ENCODE assay signal across 9 cellular contexts in the genomic region with DNA sequence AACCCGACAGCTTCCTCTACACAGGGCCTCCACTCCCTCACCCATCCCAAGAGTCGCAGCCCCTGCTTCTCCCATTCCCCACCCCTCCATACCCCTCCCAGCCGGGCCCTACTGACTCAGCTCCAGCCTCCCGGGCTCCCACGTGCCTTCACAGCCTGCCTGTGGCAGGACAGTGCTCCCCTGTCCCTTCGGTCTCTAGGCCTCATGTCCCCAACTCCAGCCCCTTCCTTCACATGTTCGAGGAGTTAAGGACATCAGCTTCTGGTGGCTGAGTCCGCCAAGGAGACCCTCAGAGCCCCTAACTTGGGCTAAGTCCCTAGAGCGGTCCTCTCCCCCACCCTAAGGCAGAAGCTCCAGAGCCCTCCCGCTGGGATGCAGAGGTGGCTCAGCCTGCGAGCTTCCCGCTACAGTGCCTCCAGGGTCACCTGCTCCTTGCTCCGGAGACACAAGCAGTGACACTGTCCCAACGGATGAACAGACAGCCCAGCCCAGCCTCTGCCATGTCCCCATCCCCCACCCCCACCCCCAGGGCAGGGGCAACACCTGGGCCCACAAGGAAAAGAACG. TPM values are rescaled to one million over a fixed set of nuclear protein-coding genes. Genes with fewer than 3 reads are reported as not detected.
A peak's percentile ranks its signal among the peaks of the same experiment; 100 is the strongest.
DNase-seq lines count a peak whose midpoint lies in the region; ATAC-seq and TF ChIP-seq lines count a peak whose summit lies in the region.
"Had no signal": no experiment of that assay in that cellular context is flagged by ENCODE, and none has a peak within 500 bp of the region (broad histone marks: within the 10 kb centered on the region; RNA-seq: fewer than 3 reads in every experiment).

No MANE protein-coding gene starts in this region.

- TF ChIP-seq POLR2A in heart left ventricle (IDR thresholded peaks at IDR 0.05) = no peak
- TF ChIP-seq POLR2A in sigmoid colon (IDR thresholded peaks at IDR 0.05) = no peak

- POLR2A ChIA-PET in T-cell (lab: Charles Lee) = no interaction called here

- CTCF ChIA-PET in T-cell (lab: Charles Lee) = no interaction called here

- no peaks in the 10 kb centered on the region for H3K9me3 Mint-ChIP-seq in T-cell

- H3K4me3 ChIP-seq in heart left ventricle (peak overlapping the region; percentile 58 to 88 (median 76)), sigmoid colon (peak overlapping the region; percentile 50 to 69 (median 68))

- H3K27ac Mint-ChIP-seq in T-cell = no peak overlapping the region

- no peak for DNase-seq in T-cell
- peak in 1 of 5 donors; percentile 43 for DNase-seq in heart left ventricle
- DNase-seq in sigmoid colon = peak; percentile 68
- no peak for DNase-seq in omental fat pad (ENCODE audit: low spot score)
- no peak for DNase-seq in CD1c-positive myeloid dendritic cell (ENCODE audit: extremely low spot score)
- no peak for DNase-seq in D341Med (ENCODE audit: low spot score)

- no peak for TF ChIP-seq CTCF in heart left ventricle (IDR thresholded peaks at IDR 0.05)
- TF ChIP-seq CTCF in sigmoid colon (IDR thresholded peaks at IDR 0.05) = no peak
- no peak for TF ChIP-seq CTCF in omental fat pad (IDR thresholded peaks at IDR 0.05)

- intact Hi-C loops in heart left ventricle (cut with DNase I) = loop anchor here in 9 of 10 donors (2.0 to 10.0 kb wide), 5 partner anchors 55 to 125 kb away; no protein-coding TSS in a partner anchor
- intact Hi-C loops in sigmoid colon (cut with DNase I) = loop anchor here (5.0 kb wide), 1 partner anchor 200 kb away; no protein-coding TSS in a partner anchor

- H3K27me3 ChIP-seq in heart left ventricle = peaks cover 0 to 53% (median 7%) of the 10 kb centered on the region in 9 donors
- peaks cover 0 to 6% (median 2%) of the 10 kb centered on the region in 3 donors for H3K27me3 ChIP-seq in sigmoid colon

- H3K9ac ChIP-seq in ES-I3 (ENCODE audit: low read depth, low read length) = peak overlapping the region; percentile 56; the same call in 1 of the 2 replicates

- no peak for TF ChIP-seq EP300 in sigmoid colon (IDR thresholded peaks at IDR 0.05)

- H3K4me1 Mint-ChIP-seq in T-cell = peaks cover 54 to 73% (median 61%) of the 10 kb centered on the region in 3 donors

- 8 to 15% (median 11%) methylated on average over 14 to 15 of the region's 15 CpGs for WGBS in heart left ventricle, 4 donors
- WGBS in sigmoid colon, 2 donors = 19 to 22% methylated on average over 15 of the region's 15 CpGs

- no peak for ATAC-seq in T-cell (replicated peaks in 1 of 4)
- peak in 2 of 4 donors; percentile 7 to 17 for ATAC-seq in heart left ventricle
- ATAC-seq in omental fat pad (ENCODE audit: low FRiP score) = no peak
- no peak for ATAC-seq in HG03159 (IDR thresholded peaks at IDR 0.05; ENCODE audit: unreplicated experiment)

- H3K36me3 Mint-ChIP-seq in T-cell = no peaks in the 10 kb centered on the region

- H3K27ac ChIP-seq in heart left ventricle (peak overlapping the region; percentile 86 to 100 (median 97)), sigmoid colon (peak overlapping the region; percentile 93 to 95 (median 94))

- H3K36me3 ChIP-seq in ES-I3 (ENCODE audit: insufficient read depth, low read length) (no peaks in the 10 kb centered on the region), heart left ventricle (peaks cover 0 to under 1% (median 0%) of the 10 kb centered on the region in 9 donors), sigmoid colon (no peaks in the 10 kb centered on the region)

- H3K4me1 ChIP-seq in ES-I3 (ENCODE audit: insufficient read depth, low read length) (peaks cover 18% of the 10 kb centered on the region), heart left ventricle (peaks cover 4 to 91% (median 66%) of the 10 kb centered on the region in 12 donors), sigmoid colon (peaks cover 0 to 91% (median 83%) of the 10 kb centered on the region in 4 donors)

- peaks cover 31 to 44% of the 10 kb centered on the region in 2 donors for H3K27me3 Mint-ChIP-seq in T-cell

- H3K9me3 ChIP-seq in ES-I3 (ENCODE audit: control insufficient read depth, insufficient read depth, low read length) (no peaks in the 10 kb centered on the region; the same call in 1 of the 2 replicates), heart left ventricle (no peaks in the 10 kb centered on the region), sigmoid colon (no peaks in the 10 kb centered on the region)

- peak overlapping the region; percentile 69 to 87 (median 75) for H3K4me3 Mint-ChIP-seq in T-cell

RNA-seq across cellular contexts. Expression of a gene that starts 0.8 kb away (rescaled TPM):
- total RNA-seq in T-cell = 10 to 100 TPM in 2 of 5 donors, 1 to 10 TPM in 3; 6.3 to 28.5 (median 9.1) TPM
- 100 to 1,000 TPM in 2 of 9 donors, 10 to 100 TPM in 7; 59.7 to 108 (median 92.2) TPM for total RNA-seq in heart left ventricle
- polyA plus RNA-seq in heart left ventricle = 100 to 1,000 TPM in 1 of 2 donors, 10 to 100 TPM in 1; 61.1 to 100 TPM
- total RNA-seq in sigmoid colon = 10 to 100 TPM; 38.8 to 63.1 (median 51.6) TPM
- 10 to 100 TPM in 1 of 3 donors, 1 to 10 TPM in 2; 4.2 to 15.6 (median 9.5) TPM for polyA plus RNA-seq in sigmoid colon
- 10 to 100 TPM; 19.7 to 57.5 (median 31.2) TPM for total RNA-seq in omental fat pad

RNA-seq across cellular contexts. Expression of a gene that starts 15.4 kb away (rescaled TPM):
- total RNA-seq in T-cell (10 to 100 TPM; 34.2 to 66.1 (median 64.1) TPM), heart left ventricle (10 to 100 TPM; 16.6 to 31.9 (median 18.3) TPM), sigmoid colon (10 to 100 TPM; 14.3 to 36.3 (median 18.9) TPM), omental fat pad (10 to 100 TPM; 22.3 to 44.9 (median 34.0) TPM)
- polyA plus RNA-seq in heart left ventricle (10 to 100 TPM; 11.4 to 26.4 TPM), sigmoid colon (10 to 100 TPM in 1 of 3 donors, 1 to 10 TPM in 2; 5.4 to 27.9 (median 5.5) TPM)

RNA-seq across cellular contexts. Expression of a gene that starts 20.7 kb away (rescaled TPM):
- total RNA-seq in T-cell (10 to 100 TPM; 22.9 to 39.7 (median 38.8) TPM), heart left ventricle (10 to 100 TPM; 23.7 to 48.8 (median 33.0) TPM), sigmoid colon (10 to 100 TPM; 25.8 to 34.6 (median 30.2) TPM), omental fat pad (10 to 100 TPM; 28.5 to 93.4 (median 44.7) TPM)
- polyA plus RNA-seq in heart left ventricle (10 to 100 TPM; 15.9 to 58.4 TPM), sigmoid colon (10 to 100 TPM; 18.3 to 34.6 (median 19.8) TPM)

RNA-seq across cellular contexts. Expression of a gene that starts 37.4 kb away (rescaled TPM):
- total RNA-seq in T-cell (1 to 10 TPM; 3.1 to 7.7 (median 5.1) TPM), heart left ventricle (not detected), sigmoid colon (not detected), omental fat pad (not detected)
- polyA plus RNA-seq in heart left ventricle (not detected), sigmoid colon (not detected)
- total RNA-seq: glomerular endothelial cell had no signal
